In genomic region chr2:75238670-75239330, GRCh38 we compare ENCODE assay signal across 16 cellular contexts. TPM values are rescaled to one million over a fixed set of nuclear protein-coding genes. Genes with fewer than 3 reads are reported as not detected.
DNase-seq lines count a peak whose midpoint lies in the region; ATAC-seq and TF ChIP-seq lines count a peak whose summit lies in the region.
"Had no signal": no experiment of that assay in that cellular context is flagged by ENCODE, and none has a peak within 500 bp of the region (broad histone marks: within the 10 kb centered on the region; RNA-seq: fewer than 3 reads in every experiment).

No MANE protein-coding gene starts in this region.

- peak overlapping the region; percentile 19 for H2AFZ ChIP-seq in ACC112 (ENCODE audit: low read length, unreplicated experiment)
- H2AFZ ChIP-seq: parathyroid adenoma had no signal

- H3K9me3 Mint-ChIP-seq in HFFc6: peaks cover 21% of the 10 kb centered on the region
- H3K9me3 Mint-ChIP-seq: activated CD4-positive, alpha-beta memory T cell treated with anti-CD3 and anti-CD28 coated beads, Interleukin-2, amount 10 ng/mL, durations not matched to agents 7 days and 5 days had no signal

- H3K27ac ChIP-seq in ACC112 (ENCODE audit: low read depth, low read length): peak overlapping the region; percentile 84
- H3K27ac ChIP-seq: parathyroid adenoma, tibial nerve had no signal

- H3K27ac Mint-ChIP-seq in HFFc6: peak overlapping the region; percentile 99
- H3K27ac Mint-ChIP-seq in T-helper 17 cell: no peak overlapping the region
- H3K27ac Mint-ChIP-seq: activated CD4-positive, alpha-beta memory T cell treated with anti-CD3 and anti-CD28 coated beads, Interleukin-2, amount 10 ng/mL, durations not matched to agents 7 days and 5 days had no signal

- H3K4me3 Mint-ChIP-seq in HFFc6: peak overlapping the region; percentile 87
- H3K4me3 Mint-ChIP-seq in T-helper 17 cell: no peak overlapping the region
- H3K4me3 Mint-ChIP-seq: activated CD4-positive, alpha-beta memory T cell treated with anti-CD3 and anti-CD28 coated beads, Interleukin-2, amount 10 ng/mL, durations not matched to agents 7 days and 5 days had no signal

- no peak for TF ChIP-seq CTCF in HFFc6 (IDR thresholded peaks at IDR 0.05)
- TF ChIP-seq CTCF in WI38 (IDR thresholded peaks at IDR 0.05; ENCODE audit: low read depth, low read length): no peak

- H3K27me3 Mint-ChIP-seq in HFFc6 (ENCODE audit: insufficient read depth) (no peaks in the 10 kb centered on the region; the same call in 1 of the 2 replicates), T-helper 17 cell (no peaks in the 10 kb centered on the region)

- H3K4me1 ChIP-seq in ACC112 (ENCODE audit: control insufficient read depth, insufficient read depth, low read length, unreplicated experiment): peaks cover 13% of the 10 kb centered on the region
- H3K4me1 ChIP-seq: parathyroid adenoma, tibial nerve had no signal

- no peaks in the 10 kb centered on the region for H3K79me2 ChIP-seq in ACC112 (ENCODE audit: control insufficient read depth, insufficient read depth, low read length, unreplicated experiment)
- H3K79me2 ChIP-seq: parathyroid adenoma had no signal

- H3K4me1 Mint-ChIP-seq in HFFc6 (ENCODE audit: low read depth) (peaks cover 58% of the 10 kb centered on the region), T-helper 17 cell (no peaks in the 10 kb centered on the region)
- H3K4me1 Mint-ChIP-seq: activated CD4-positive, alpha-beta memory T cell treated with anti-CD3 and anti-CD28 coated beads, Interleukin-2, amount 10 ng/mL, durations not matched to agents 7 days and 5 days had no signal

- H3K9me3 ChIP-seq in T-helper 17 cell (ENCODE audit: control insufficient read depth, low read length, poor library complexity, severe bottlenecking): no peaks in the 10 kb centered on the region

- ATAC-seq in T-helper 17 cell (no peak), HG02970 (IDR thresholded peaks at IDR 0.05; ENCODE audit: low FRiP score, unreplicated experiment) (no peak), HG03108 (IDR thresholded peaks at IDR 0.05; ENCODE audit: unreplicated experiment) (no peak)

- DNase-seq in HFFc6 (peak; percentile 94), fibroblast of the conjunctiva (ENCODE audit: low read depth) (peak; percentile 29), CD1c-positive myeloid dendritic cell (ENCODE audit: extremely low spot score) (no peak), T-helper 17 cell (no peak)
- DNase-seq: activated CD4-positive, alpha-beta memory T cell treated with anti-CD3 and anti-CD28 coated beads, Interleukin-2, amount 10 ng/mL, durations not matched to agents 7 days and 5 days; activated effector memory CD4-positive, alpha-beta T cell treated with Interleukin-2 at 50 U/mL for 16 hours; AML-193; central memory CD4-positive, alpha-beta T cell; NCI-H2171; OCI-M1 had no signal

- peaks cover 31% of the 10 kb centered on the region for H3K36me3 Mint-ChIP-seq in HFFc6 (ENCODE audit: low read depth)
- no peaks in the 10 kb centered on the region for H3K36me3 Mint-ChIP-seq in T-helper 17 cell (ENCODE audit: low read depth)

- no peaks in the 10 kb centered on the region for H3K27me3 ChIP-seq in ACC112 (ENCODE audit: insufficient read depth, low read length)
- H3K27me3 ChIP-seq: tibial nerve had no signal

- H3K4me3 ChIP-seq in ACC112 (ENCODE audit: low read depth, low read length): peak overlapping the region; percentile 59
- H3K4me3 ChIP-seq in WI38 (ENCODE audit: low read depth, low read length): peak overlapping the region; percentile 59
- H3K4me3 ChIP-seq: tibial nerve had no signal

- H3K36me3 ChIP-seq in ACC112 (ENCODE audit: insufficient read depth, low read length): no peaks in the 10 kb centered on the region
- H3K36me3 ChIP-seq: tibial nerve had no signal

RNA-seq across cellular contexts. Expression of gene TACR1, which starts 39.5 kb away (rescaled TPM):
- under 1 TPM in 5 of 6 experiments, not detected in 1; 0.10 to 0.18 (median 0.17) TPM for total RNA-seq in HFFc6 (2021; fragmentation: NEBNext Ultra II Directional; extraction: Animal tissue kit (Norgen Biotek cat#: 25700))
- not detected for total RNA-seq in T-helper 17 cell
- total RNA-seq: activated CD4-positive, alpha-beta memory T cell treated with anti-CD3 and anti-CD28 coated beads, Interleukin-2, amount 10 ng/mL, durations not matched to agents 7 days and 5 days had no signal

Comparison
In these comparisons a context has a peak if more than half of its experiments do, and no peak if none do; other contexts are left out.
1. DNase-seq: peak in HFFc6 (single experiment) and fibroblast of the conjunctiva (single experiment); none in CD1c-positive myeloid dendritic cell (single experiment) and T-helper 17 cell (0 of 3).